ENCODE assay signal across 9 cellular contexts in the genomic region with DNA sequence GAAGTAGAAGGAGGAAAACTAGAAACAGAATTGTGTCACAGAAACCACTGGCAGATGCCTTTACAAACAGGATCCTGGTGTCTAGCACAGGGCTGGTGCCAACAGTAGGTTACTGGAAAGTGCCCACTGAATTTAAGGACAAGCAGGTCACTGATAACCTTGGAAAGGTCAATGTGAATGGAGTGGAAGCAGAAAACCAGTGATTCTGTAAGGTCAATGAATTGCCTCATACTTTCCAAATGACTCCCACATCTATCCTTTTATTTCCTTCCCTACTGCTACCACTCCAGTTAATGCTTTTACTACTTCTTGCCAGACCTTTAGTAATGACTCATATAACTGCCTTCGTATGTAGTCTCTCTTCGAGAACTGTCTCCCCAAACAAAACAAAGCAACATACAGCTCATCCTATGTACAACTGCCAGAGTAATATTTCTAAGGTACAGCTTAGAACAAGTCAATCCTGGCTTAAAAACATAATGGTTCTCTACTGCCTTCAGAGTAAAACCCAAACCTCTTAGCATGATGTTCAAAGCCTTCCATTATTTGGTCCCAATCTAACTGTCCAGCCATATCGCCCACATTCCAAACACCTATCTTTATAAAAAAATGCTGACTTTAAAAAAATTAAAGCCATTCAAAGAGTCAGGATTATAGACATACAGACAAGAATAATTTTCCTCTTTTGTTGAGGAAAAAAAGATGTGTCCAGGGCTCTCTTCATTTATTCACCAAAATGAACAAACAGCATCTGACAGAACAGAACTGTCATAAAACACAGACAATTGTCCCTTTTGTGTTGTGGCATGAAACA. TPM values are rescaled to one million over a fixed set of nuclear protein-coding genes. Genes with fewer than 3 reads are reported as not detected.
DNase-seq lines count a peak whose midpoint lies in the region; ATAC-seq and TF ChIP-seq lines count a peak whose summit lies in the region.
"Had no signal": no experiment of that assay in that cellular context is flagged by ENCODE, and none has a peak within 500 bp of the region (broad histone marks: within the 10 kb centered on the region; RNA-seq: fewer than 3 reads in every experiment).

No MANE protein-coding gene starts in this region.

- H2AFZ ChIP-seq in osteoblast (ENCODE audit: low read length), result no peak overlapping the region

- H3K27ac ChIP-seq in osteoblast (ENCODE audit: low read depth, low read length), result peak overlapping the region; percentile 64
- H3K27ac ChIP-seq: Peyer's patch had no signal

- H3K27me3 ChIP-seq in osteoblast (ENCODE audit: insufficient read depth, low read length), result no peaks in the 10 kb centered on the region
- H3K27me3 ChIP-seq: Peyer's patch had no signal

- peak overlapping the region; percentile 2 for H3K4me2 ChIP-seq in osteoblast (ENCODE audit: insufficient read depth, low read length)

- peaks cover 37% of the 10 kb centered on the region for H4K20me1 ChIP-seq in osteoblast (ENCODE audit: insufficient read depth, low read length)

- no peak for TF ChIP-seq CTCF in astrocyte of the spinal cord (IDR thresholded peaks at IDR 0.05; ENCODE audit: low read depth, low read length)
- no peak for TF ChIP-seq CTCF in osteoblast (IDR thresholded peaks at IDR 0.05; ENCODE audit: extremely low read depth, low read depth, low read length)

- H3K79me2 ChIP-seq in osteoblast (ENCODE audit: insufficient read depth, low read length), result peaks cover 99% of the 10 kb centered on the region

- no peaks in the 10 kb centered on the region for H3K36me3 ChIP-seq in osteoblast (ENCODE audit: insufficient read depth, low read length)
- H3K36me3 ChIP-seq: Peyer's patch had no signal

- no peaks in the 10 kb centered on the region for H3K9me3 ChIP-seq in osteoblast (ENCODE audit: low read depth, low read length)
- H3K9me3 ChIP-seq: Peyer's patch had no signal

- peaks cover 62% of the 10 kb centered on the region for H3K4me1 ChIP-seq in osteoblast (ENCODE audit: insufficient read depth, low read length)

- ATAC-seq in HG03354 (IDR thresholded peaks at IDR 0.05; ENCODE audit: poor library complexity, severe bottlenecking, unreplicated experiment) (peak; percentile 42), GM18498 (IDR thresholded peaks at IDR 0.05; ENCODE audit: unreplicated experiment) (no peak)

- peak; percentile 60 for DNase-seq in GM04504 (ENCODE audit: low read depth)
- peak; percentile 86 for DNase-seq in astrocyte of the spinal cord (ENCODE audit: low read depth, low spot score)
- DNase-seq in osteoblast (ENCODE audit: insufficient read length, low spot score, missing footprints), result peak; percentile 64
- DNase-seq in activated CD4-positive, alpha-beta T cell treated with anti-CD3 and anti-CD28 coated beads, Interleukin-2, amount 50 U/mL, for 4 hours, result no peak
- no peak for DNase-seq in GM19238 (ENCODE audit: insufficient read length, low spot score)
- DNase-seq in NCI-H1436 treated with DMSO at 0.1 percent for 48 hours (lab: John Stamatoyannopoulos, UW), result no peak
- DNase-seq: Peyer's patch had no signal

- H3K4me3 ChIP-seq in astrocyte of the spinal cord (ENCODE audit: low read depth, low read length), result no peak overlapping the region
- no peak overlapping the region for H3K4me3 ChIP-seq in osteoblast (ENCODE audit: insufficient read depth, low read length)
- H3K4me3 ChIP-seq: Peyer's patch had no signal

- in situ Hi-C loops in astrocyte of the spinal cord (cut with HindIII; ENCODE audit: low sequenced_read_pairs), result no loop called here

RNA-seq across cellular contexts. Expression of gene NR3C1, which starts 52.5 kb away (rescaled TPM):
- 113 and 119 TPM in 2 replicates for total RNA-seq in osteoblast

Comparison
In these comparisons a context has a peak if more than half of its experiments do, and no peak if none do; other contexts are left out.
1. DNase-seq: peak in GM04504 (single experiment), astrocyte of the spinal cord (single experiment) and osteoblast (single experiment); none in activated CD4-positive, alpha-beta T cell treated with anti-CD3 and anti-CD28 coated beads, Interleukin-2, amount 50 U/mL, for 4 hours (0 of 2), GM19238 (single experiment) and NCI-H1436 treated with DMSO at 0.1 percent for 48 hours (single experiment).